In the genomic region with DNA sequence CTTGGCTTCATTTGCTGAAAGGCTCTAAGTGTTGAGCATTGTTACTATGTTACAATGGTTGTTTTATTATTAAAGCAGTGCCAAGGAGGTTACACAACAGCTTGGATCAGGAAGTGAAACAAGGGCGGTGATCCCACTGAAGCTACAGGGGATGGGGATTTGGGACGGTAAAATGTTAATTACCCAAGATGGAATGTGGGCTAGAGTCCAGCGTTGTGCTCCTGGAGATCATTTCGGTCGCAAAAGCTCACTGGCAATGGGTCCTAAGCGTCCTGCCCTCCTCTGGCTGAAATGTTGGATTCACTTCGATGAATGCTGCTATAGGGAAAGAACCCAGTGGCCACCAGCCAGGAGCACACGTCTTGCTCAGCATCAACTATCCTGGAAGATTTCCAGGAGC, we compare ENCODE assay signal across 9 cellular contexts. TPM values are rescaled to one million over a fixed set of nuclear protein-coding genes. Genes with fewer than 3 reads are reported as not detected.
A peak's percentile ranks its signal among the peaks of the same experiment; 100 is the strongest.
DNase-seq lines count a peak whose midpoint lies in the region; ATAC-seq and TF ChIP-seq lines count a peak whose summit lies in the region.
"Had no signal": no experiment of that assay in that cellular context is flagged by ENCODE, and none has a peak within 500 bp of the region (broad histone marks: within the 10 kb centered on the region; RNA-seq: fewer than 3 reads in every experiment).

No MANE protein-coding gene starts in this region.

- peaks cover 8% of the 10 kb centered on the region for H3K36me3 Mint-ChIP-seq in T-helper 17 cell (ENCODE audit: low read depth)
- peaks cover 12% of the 10 kb centered on the region for H3K36me3 Mint-ChIP-seq in stimulated activated effector memory CD8-positive, alpha-beta T cell treated with anti-CD3 and anti-CD28 coated beads, Interleukin-12 subunit alpha, Interleukin-12 subunit beta, amount 100 ng/mL, for 72 hours

- peak overlapping the region; percentile 95 for H3K27ac ChIP-seq in left ventricle myocardium inferior (replicated peaks)

- H3K9me3 ChIP-seq in T-helper 17 cell (ENCODE audit: control insufficient read depth, low read length, poor library complexity, severe bottlenecking) (no peaks in the 10 kb centered on the region), left ventricle myocardium inferior (replicated peaks) (no peaks in the 10 kb centered on the region)
- H3K9me3 ChIP-seq: A549 had no signal

- ATAC-seq in T-helper 17 cell: no peak
- ATAC-seq in stimulated activated effector memory CD8-positive, alpha-beta T cell treated with anti-CD3 and anti-CD28 coated beads, Interleukin-12 subunit alpha, Interleukin-12 subunit beta, amount 100 ng/mL, for 72 hours: no peak
- ATAC-seq: A549 had no signal

- DNase-seq in NCI-H1105 treated with DMSO at 0.1 percent for 48 hours (lab: John Stamatoyannopoulos, UW) (peak; percentile 2), NCI-H1105 (lab: John Stamatoyannopoulos, UW) (no peak), T-helper 17 cell (no peak), left ventricle myocardium inferior (no peak), activated gamma-delta T cell (lab: John Stamatoyannopoulos, UW) (no peak), putamen (ENCODE audit: low spot score) (no peak)
- DNase-seq in stimulated activated effector memory CD8-positive, alpha-beta T cell treated with anti-CD3 and anti-CD28 coated beads, Interleukin-12 subunit alpha, Interleukin-12 subunit beta, amount 100 ng/mL, for 72 hours (ENCODE audit: low spot score in 2 of 2): no peak
- no peak for DNase-seq in effector CD8-positive, alpha-beta T cell (lab: John Stamatoyannopoulos, UW)

- TF ChIP-seq CTCF in left ventricle myocardium inferior (IDR thresholded peaks at IDR 0.05; ENCODE audit: borderline replicate concordance): no peak

- H3K4me1 ChIP-seq in left ventricle myocardium inferior: peaks cover 57% of the 10 kb centered on the region

- no peak overlapping the region for H3K4me3 Mint-ChIP-seq in T-helper 17 cell
- peak overlapping the region; percentile 77 for H3K4me3 Mint-ChIP-seq in stimulated activated effector memory CD8-positive, alpha-beta T cell treated with anti-CD3 and anti-CD28 coated beads, Interleukin-12 subunit alpha, Interleukin-12 subunit beta, amount 100 ng/mL, for 72 hours

- H3K36me3 ChIP-seq in left ventricle myocardium inferior: no peaks in the 10 kb centered on the region

- peaks cover 19% of the 10 kb centered on the region for H3K27me3 ChIP-seq in left ventricle myocardium inferior (ENCODE audit: low read depth)

- H3K27me3 Mint-ChIP-seq in T-helper 17 cell: peaks cover 19% of the 10 kb centered on the region

- H3K4me3 ChIP-seq in left ventricle myocardium inferior: peak overlapping the region; percentile 72

- H3K9me3 Mint-ChIP-seq in stimulated activated effector memory CD8-positive, alpha-beta T cell treated with anti-CD3 and anti-CD28 coated beads, Interleukin-12 subunit alpha, Interleukin-12 subunit beta, amount 100 ng/mL, for 72 hours: no peaks in the 10 kb centered on the region

- peaks cover 29% of the 10 kb centered on the region for H3K4me1 Mint-ChIP-seq in T-helper 17 cell
- peaks cover 21% of the 10 kb centered on the region for H3K4me1 Mint-ChIP-seq in stimulated activated effector memory CD8-positive, alpha-beta T cell treated with anti-CD3 and anti-CD28 coated beads, Interleukin-12 subunit alpha, Interleukin-12 subunit beta, amount 100 ng/mL, for 72 hours

- intact Hi-C loops in left ventricle myocardium inferior (cut with micrococcal nuclease): no loop called here

- peak overlapping the region; percentile 100 for H3K27ac Mint-ChIP-seq in T-helper 17 cell
- H3K27ac Mint-ChIP-seq in stimulated activated effector memory CD8-positive, alpha-beta T cell treated with anti-CD3 and anti-CD28 coated beads, Interleukin-12 subunit alpha, Interleukin-12 subunit beta, amount 100 ng/mL, for 72 hours: peak overlapping the region; percentile 98

RNA-seq across cellular contexts. Expression of a gene that starts 48.3 kb away (rescaled TPM):
- total RNA-seq in T-helper 17 cell (1 to 10 TPM; 1.6 to 2.1 TPM), left ventricle myocardium inferior (4.4 TPM)
